11 cellular contexts compared by ENCODE assay signal in the genomic region with DNA sequence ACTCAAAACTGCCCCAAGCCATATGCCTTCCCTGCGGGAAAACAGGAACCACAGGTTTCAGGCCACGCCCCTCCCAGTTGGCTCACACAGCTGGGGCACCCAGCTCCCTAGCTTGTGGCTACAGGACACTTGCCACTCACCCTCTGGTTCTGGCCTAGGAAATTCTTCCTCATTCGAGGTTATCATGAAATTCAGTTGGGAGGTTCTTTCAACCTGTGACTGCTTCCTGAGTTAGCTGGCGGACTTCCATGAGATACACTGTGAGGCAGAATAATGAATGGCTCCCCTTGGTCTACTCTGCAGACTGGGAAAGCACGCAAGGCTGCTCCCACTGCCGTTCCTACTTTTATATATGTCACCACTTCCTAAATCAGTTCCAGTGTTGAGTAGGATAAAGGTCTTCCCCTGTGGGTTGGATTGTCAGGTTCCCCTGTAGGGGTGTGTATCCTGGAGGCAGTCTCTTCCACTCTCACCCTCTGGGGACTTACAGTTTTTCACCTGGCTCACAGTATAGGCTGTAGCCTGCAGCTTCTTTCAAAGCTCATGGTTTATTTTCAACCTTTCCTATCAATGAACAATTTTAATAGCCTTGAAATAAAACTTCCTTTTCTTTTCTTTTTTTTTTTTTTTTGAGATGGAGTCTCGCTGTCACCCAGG. TPM values are rescaled to one million over a fixed set of nuclear protein-coding genes. Genes with fewer than 3 reads are reported as not detected.
A peak's percentile ranks its signal among the peaks of the same experiment; 100 is the strongest.
DNase-seq lines count a peak whose midpoint lies in the region; ATAC-seq and TF ChIP-seq lines count a peak whose summit lies in the region.
"Had no signal": no experiment of that assay in that cellular context is flagged by ENCODE, and none has a peak within 500 bp of the region (broad histone marks: within the 10 kb centered on the region; RNA-seq: fewer than 3 reads in every experiment).

No MANE protein-coding gene starts in this region.

- no peak overlapping the region for H3K27ac ChIP-seq in GM23338 (ENCODE audit: low read depth)

- H3K4me1 ChIP-seq in GM23338 (ENCODE audit: insufficient read depth), result no peaks in the 10 kb centered on the region
- H3K4me1 ChIP-seq in mucosa of stomach (ENCODE audit: control insufficient read depth, insufficient read depth, low read length), result peaks cover 20% of the 10 kb centered on the region

- no peaks in the 10 kb centered on the region for H3K9me3 ChIP-seq in mucosa of stomach (ENCODE audit: control insufficient read depth, low read length)

- no peak overlapping the region for H3K4me3 Mint-ChIP-seq in GM23338
- no peak overlapping the region for H3K4me3 Mint-ChIP-seq in activated CD8-positive, alpha-beta memory T cell treated with anti-CD3 and anti-CD28 coated beads, Interleukin-2, amount 10 ng/mL, durations not matched to agents 7 days and 5 days
- H3K4me3 Mint-ChIP-seq: activated CD8-positive, alpha-beta T cell treated with anti-CD3 and anti-CD28 coated beads for 36 hours had no signal

- TF ChIP-seq CTCF in GM23338 (conservative IDR thresholded peaks at IDR 0.05; ENCODE audit: low read depth in 2 of 2) (no peak), choroid plexus epithelial cell (conservative IDR thresholded peaks at IDR 0.05; ENCODE audit: low read depth, low read length) (no peak), GM20000 (IDR thresholded peaks at IDR 0.05; ENCODE audit: extremely low read depth, missing control alignments) (no peak)

- H3K27me3 ChIP-seq in GM23338 (ENCODE audit: insufficient read depth) (no peaks in the 10 kb centered on the region), mucosa of stomach (ENCODE audit: control insufficient read depth, insufficient read depth, low read length) (no peaks in the 10 kb centered on the region)

- peaks cover 43% of the 10 kb centered on the region for H3K9me3 Mint-ChIP-seq in GM23338
- H3K9me3 Mint-ChIP-seq in activated CD8-positive, alpha-beta memory T cell treated with anti-CD3 and anti-CD28 coated beads, Interleukin-2, amount 10 ng/mL, durations not matched to agents 7 days and 5 days (ENCODE audit: low read depth), result peaks cover 4% of the 10 kb centered on the region
- H3K9me3 Mint-ChIP-seq: activated CD8-positive, alpha-beta T cell treated with anti-CD3 and anti-CD28 coated beads for 36 hours had no signal

- H3K4me2 ChIP-seq in GM23338, result no peak overlapping the region

- no peaks in the 10 kb centered on the region for H3F3A ChIP-seq in GM23338 (replicated peaks; ENCODE audit: low read depth)

- DNase-seq in GM23338 (ENCODE audit: low spot score) (no peak), NCI-H2107 treated with DMSO at 0.1 percent for 48 hours (lab: John Stamatoyannopoulos, UW; ENCODE audit: unreplicated experiment) (peak; percentile 55), choroid plexus epithelial cell (ENCODE audit: low read depth) (peak; percentile 6), GM20000 (ENCODE audit: low spot score) (no peak), putamen (ENCODE audit: low spot score) (no peak), head of caudate nucleus (no peak)
- no peak for DNase-seq in activated CD8-positive, alpha-beta memory T cell treated with anti-CD3 and anti-CD28 coated beads, Interleukin-2, amount 10 ng/mL, durations not matched to agents 7 days and 5 days
- DNase-seq: midbrain had no signal

- peaks cover 53% of the 10 kb centered on the region for H3K36me3 Mint-ChIP-seq in GM23338 (ENCODE audit: low read depth)
- H3K36me3 Mint-ChIP-seq in activated CD8-positive, alpha-beta memory T cell treated with anti-CD3 and anti-CD28 coated beads, Interleukin-2, amount 10 ng/mL, durations not matched to agents 7 days and 5 days, result peaks cover 21% of the 10 kb centered on the region

- H3K36me3 ChIP-seq in GM23338 (ENCODE audit: insufficient read depth) (no peaks in the 10 kb centered on the region), mucosa of stomach (ENCODE audit: control insufficient read depth, insufficient read depth, low read length) (no peaks in the 10 kb centered on the region)

- H3K4me3 ChIP-seq in GM23338 (no peak overlapping the region), choroid plexus epithelial cell (ENCODE audit: low read depth, low read length) (no peak overlapping the region), mucosa of stomach (ENCODE audit: low read length) (no peak overlapping the region)

- no peaks in the 10 kb centered on the region; the same call in 1 of the 2 replicates for H4K20me1 ChIP-seq in GM23338 (replicated peaks; ENCODE audit: insufficient read depth)

- H3K4me1 Mint-ChIP-seq in GM23338, result no peaks in the 10 kb centered on the region
- H3K4me1 Mint-ChIP-seq in activated CD8-positive, alpha-beta memory T cell treated with anti-CD3 and anti-CD28 coated beads, Interleukin-2, amount 10 ng/mL, durations not matched to agents 7 days and 5 days, result peaks cover 12% of the 10 kb centered on the region

- CTCF ChIA-PET in activated CD8-positive, alpha-beta memory T cell treated with anti-CD3 and anti-CD28 coated beads, Interleukin-2, amount 10 ng/mL, durations not matched to agents 7 days and 5 days (lab: Charles Lee), result interaction anchor here (0.9 kb wide), 1 partner anchor 9 kb away, joined by 3 read pairs; no protein-coding TSS in a partner anchor

- H3K9me2 ChIP-seq in GM23338 (ENCODE audit: insufficient read depth), result no peaks in the 10 kb centered on the region

- intact Hi-C loops in head of caudate nucleus (cut with DNase I), result no loop called here

- peak; percentile 53; the same call in 2 of the 3 replicates for ATAC-seq in GM23338
- ATAC-seq in activated CD8-positive, alpha-beta memory T cell treated with anti-CD3 and anti-CD28 coated beads, Interleukin-2, amount 10 ng/mL, durations not matched to agents 7 days and 5 days, result no peak

- H2AFZ ChIP-seq in GM23338, result no peak overlapping the region

- peaks cover 18% of the 10 kb centered on the region for H3K79me2 ChIP-seq in GM23338 (replicated peaks; ENCODE audit: insufficient read depth)

- H3K9ac ChIP-seq in mucosa of stomach (ENCODE audit: low read length), result peak overlapping the region; percentile 13

- H3K27me3 Mint-ChIP-seq in GM23338 (ENCODE audit: insufficient read depth, low read depth, poor library complexity), result peaks cover 3% of the 10 kb centered on the region
- no peaks in the 10 kb centered on the region for H3K27me3 Mint-ChIP-seq in activated CD8-positive, alpha-beta memory T cell treated with anti-CD3 and anti-CD28 coated beads, Interleukin-2, amount 10 ng/mL, durations not matched to agents 7 days and 5 days
- H3K27me3 Mint-ChIP-seq: activated CD8-positive, alpha-beta T cell treated with anti-CD3 and anti-CD28 coated beads for 36 hours had no signal

- no peak overlapping the region for H3K27ac Mint-ChIP-seq in GM23338
- no peak overlapping the region for H3K27ac Mint-ChIP-seq in activated CD8-positive, alpha-beta memory T cell treated with anti-CD3 and anti-CD28 coated beads, Interleukin-2, amount 10 ng/mL, durations not matched to agents 7 days and 5 days
- H3K27ac Mint-ChIP-seq: activated CD8-positive, alpha-beta T cell treated with anti-CD3 and anti-CD28 coated beads for 36 hours had no signal

TF ChIP-seq in GM23338, 12 proteins besides CTCF, POLR2A, EP300 and RAD21 (continues in another document):
- TF ChIP-seq, protein P1, sequence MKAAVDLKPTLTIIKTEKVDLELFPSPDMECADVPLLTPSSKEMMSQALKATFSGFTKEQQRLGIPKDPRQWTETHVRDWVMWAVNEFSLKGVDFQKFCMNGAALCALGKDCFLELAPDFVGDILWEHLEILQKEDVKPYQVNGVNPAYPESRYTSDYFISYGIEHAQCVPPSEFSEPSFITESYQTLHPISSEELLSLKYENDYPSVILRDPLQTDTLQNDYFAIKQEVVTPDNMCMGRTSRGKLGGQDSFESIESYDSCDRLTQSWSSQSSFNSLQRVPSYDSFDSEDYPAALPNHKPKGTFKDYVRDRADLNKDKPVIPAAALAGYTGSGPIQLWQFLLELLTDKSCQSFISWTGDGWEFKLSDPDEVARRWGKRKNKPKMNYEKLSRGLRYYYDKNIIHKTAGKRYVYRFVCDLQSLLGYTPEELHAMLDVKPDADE (IDR thresholded peaks at IDR 0.05), result no peak
- TF ChIP-seq CREB1 (CRISPR knock-in tag; IDR thresholded peaks at IDR 0.05; ENCODE audit: low read depth) (no peak), ZNF331 (CRISPR knock-in tag; IDR thresholded peaks at IDR 0.05; ENCODE audit: low read depth) (no peak), STAT1 (IDR thresholded peaks at IDR 0.05; ENCODE audit: unreplicated experiment) (no peak)

RNA-seq across cellular contexts. Expression of a gene that starts 37.0 kb away (rescaled TPM):
- not detected in 2 replicates for total RNA-seq in GM23338 (2014; rRNA removed; shearing (Covaris generic))
- 2.0 and 3.4 TPM in 2 replicates for polyA plus RNA-seq in GM23338 (2016; fragmentation: Nextera tagmentation; extraction: Ambion mirVana)
- total RNA-seq in activated CD8-positive, alpha-beta memory T cell treated with anti-CD3 and anti-CD28 coated beads, Interleukin-2, amount 10 ng/mL, durations not matched to agents 7 days and 5 days, result not detected
- total RNA-seq: activated CD8-positive, alpha-beta T cell treated with anti-CD3 and anti-CD28 coated beads for 36 hours; H1 had no signal

RNA-seq across cellular contexts. Expression of a gene that starts 56.9 kb away (rescaled TPM):
- total RNA-seq in GM23338 (2014; rRNA removed; shearing (Covaris generic)), result 36.5 and 40.6 TPM in 2 replicates
- 11.0 and 15.4 TPM in 2 replicates for polyA plus RNA-seq in GM23338 (2016; fragmentation: Nextera tagmentation; extraction: Ambion mirVana)
- total RNA-seq in activated CD8-positive, alpha-beta memory T cell treated with anti-CD3 and anti-CD28 coated beads, Interleukin-2, amount 10 ng/mL, durations not matched to agents 7 days and 5 days, result 10 to 100 TPM; 37.1 to 44.6 TPM

RNA-seq across cellular contexts. Expression of a gene that starts 57.0 kb away (rescaled TPM):
- total RNA-seq in GM23338 (2014; rRNA removed; shearing (Covaris generic)), result 16.8 and 22.9 TPM in 2 replicates
- polyA plus RNA-seq in GM23338 (2016; fragmentation: Nextera tagmentation; extraction: Ambion mirVana), result 16.3 and 16.7 TPM in 2 replicates
- total RNA-seq in activated CD8-positive, alpha-beta memory T cell treated with anti-CD3 and anti-CD28 coated beads, Interleukin-2, amount 10 ng/mL, durations not matched to agents 7 days and 5 days, result 10 to 100 TPM in 1 of 2 experiments, 1 to 10 TPM in 1; 9.3 to 10.2 TPM

Comparison
In these comparisons a context has a peak if more than half of its experiments do, and no peak if none do; other contexts are left out.
1. DNase-seq: peak in NCI-H2107 treated with DMSO at 0.1 percent for 48 hours (single experiment) and choroid plexus epithelial cell (single experiment); none in GM23338 (single experiment), GM20000 (single experiment), activated CD8-positive, alpha-beta memory T cell treated with anti-CD3 and anti-CD28 coated beads, Interleukin-2, amount 10 ng/mL, durations not matched to agents 7 days and 5 days (single experiment), putamen (single experiment) and head of caudate nucleus (0 of 42).